25 cellular contexts compared by ENCODE assay signal in genomic region chr13:37403776-37404497, GRCh38.
DNase-seq lines count a peak whose midpoint lies in the region; ATAC-seq and TF ChIP-seq lines count a peak whose summit lies in the region.
"Had no signal": no experiment of that assay in that cellular context is flagged by ENCODE, and none has a peak within 500 bp of the region (broad histone marks: within the 10 kb centered on the region; RNA-seq: fewer than 3 reads in every experiment).

No MANE protein-coding gene starts in this region.

- no peak for ATAC-seq in HG03457 (IDR thresholded peaks at IDR 0.05; ENCODE audit: unreplicated experiment)
- ATAC-seq in stimulated activated naive CD8-positive, alpha-beta T cell treated with anti-CD3 and anti-CD28 coated beads, Interleukin-15, amount 100 ng/mL, for 72 hours = no peak
- no peak for ATAC-seq in GM18519 (IDR thresholded peaks at IDR 0.05; ENCODE audit: low FRiP score, unreplicated experiment)
- ATAC-seq: CD8-positive, alpha-beta T cell; GM12878; GM23338; heart right ventricle; WTC11 had no signal

- H3K4me3 Mint-ChIP-seq in stimulated activated naive CD8-positive, alpha-beta T cell treated with anti-CD3 and anti-CD28 coated beads, Interleukin-15, amount 100 ng/mL, for 72 hours = no peak overlapping the region
- H3K4me3 Mint-ChIP-seq: activated T-helper 1 cell treated with anti-CD3 and anti-CD28 coated beads, Interleukin-12 subunit alpha, Interleukin-12 subunit beta, Interleukin-2, Interleukin-4 antibody, amounts not matched to agents 30 ng/mL and 10 ng/mL and 1 ng/mL, durations not matched to agents 14 hours and 24 hours and 36 hours; CD8-positive, alpha-beta T cell; GM23338; neural progenitor cell; WTC11 had no signal

- H3K4me3 ChIP-seq in LNCaP clone FGC (ENCODE audit: low read depth, low read length) = no peak overlapping the region
- H3K4me3 ChIP-seq: GM12878, GM23338, heart right ventricle, neural progenitor cell had no signal

- DNase-seq in AG20443 (ENCODE audit: low spot score) (peak; percentile 78), LNCaP clone FGC (ENCODE audit: low read depth) (peak; percentile 46), fibroblast of gingiva (ENCODE audit: low read depth) (peak; percentile 96), renal cortical epithelial cell (ENCODE audit: low read depth) (peak; percentile 26), AML-193 (lab: John Stamatoyannopoulos, UW) (no peak)
- no peak for DNase-seq in stimulated activated naive CD8-positive, alpha-beta T cell treated with anti-CD3 and anti-CD28 coated beads, Interleukin-15, amount 100 ng/mL, for 72 hours
- DNase-seq: activated CD8-positive, alpha-beta memory T cell treated with anti-CD3 and anti-CD28 coated beads for 24 hours; CD8-positive, alpha-beta T cell; heart right ventricle; islet precursor cell; KG1; mesendoderm; NCI-H146; NCI-H345; NK-92 treated with Interleukin-12 subunit alpha and Interleukin-12 subunit beta, amount 100 ng/mL, for 24 hours; RPMI8226; stimulated activated CD4-positive, alpha-beta T cell treated with anti-CD3 and anti-CD28 coated beads, Interleukin-1b, Interleukin-23, amount 100 ng/mL, for 48 hours; substantia nigra had no signal

- H3K4me1 Mint-ChIP-seq in stimulated activated naive CD8-positive, alpha-beta T cell treated with anti-CD3 and anti-CD28 coated beads, Interleukin-15, amount 100 ng/mL, for 72 hours = no peaks in the 10 kb centered on the region
- H3K4me1 Mint-ChIP-seq: GM23338, neural progenitor cell, WTC11 had no signal

- no peaks in the 10 kb centered on the region for H3K27me3 Mint-ChIP-seq in stimulated activated naive CD8-positive, alpha-beta T cell treated with anti-CD3 and anti-CD28 coated beads, Interleukin-15, amount 100 ng/mL, for 72 hours

- no peak overlapping the region for H3K27ac Mint-ChIP-seq in stimulated activated naive CD8-positive, alpha-beta T cell treated with anti-CD3 and anti-CD28 coated beads, Interleukin-15, amount 100 ng/mL, for 72 hours
- H3K27ac Mint-ChIP-seq: activated T-helper 1 cell treated with anti-CD3 and anti-CD28 coated beads, Interleukin-12 subunit alpha, Interleukin-12 subunit beta, Interleukin-2, Interleukin-4 antibody, amounts not matched to agents 30 ng/mL and 10 ng/mL and 1 ng/mL, durations not matched to agents 14 hours and 24 hours and 36 hours; CD8-positive, alpha-beta T cell; GM23338; neural progenitor cell; WTC11 had no signal

- no peak for TF ChIP-seq CTCF in LNCaP clone FGC (IDR thresholded peaks at IDR 0.05; ENCODE audit: control insufficient read depth, extremely low read depth, insufficient read depth)

- H3K9me3 Mint-ChIP-seq in stimulated activated naive CD8-positive, alpha-beta T cell treated with anti-CD3 and anti-CD28 coated beads, Interleukin-15, amount 100 ng/mL, for 72 hours = peaks cover 6 to 8% of the 10 kb centered on the region in 2 donors
- H3K9me3 Mint-ChIP-seq: GM23338 had no signal

Comparison
In these comparisons a context has a peak if more than half of its experiments do, and no peak if none do; other contexts are left out.
1. DNase-seq: peak in AG20443 (single experiment), LNCaP clone FGC (single experiment), fibroblast of gingiva (single experiment) and renal cortical epithelial cell (single experiment); none in AML-193 (0 of 2) and stimulated activated naive CD8-positive, alpha-beta T cell treated with anti-CD3 and anti-CD28 coated beads, Interleukin-15, amount 100 ng/mL, for 72 hours (0 of 2).